8 cellular contexts compared by ENCODE assay signal in the genomic region with DNA sequence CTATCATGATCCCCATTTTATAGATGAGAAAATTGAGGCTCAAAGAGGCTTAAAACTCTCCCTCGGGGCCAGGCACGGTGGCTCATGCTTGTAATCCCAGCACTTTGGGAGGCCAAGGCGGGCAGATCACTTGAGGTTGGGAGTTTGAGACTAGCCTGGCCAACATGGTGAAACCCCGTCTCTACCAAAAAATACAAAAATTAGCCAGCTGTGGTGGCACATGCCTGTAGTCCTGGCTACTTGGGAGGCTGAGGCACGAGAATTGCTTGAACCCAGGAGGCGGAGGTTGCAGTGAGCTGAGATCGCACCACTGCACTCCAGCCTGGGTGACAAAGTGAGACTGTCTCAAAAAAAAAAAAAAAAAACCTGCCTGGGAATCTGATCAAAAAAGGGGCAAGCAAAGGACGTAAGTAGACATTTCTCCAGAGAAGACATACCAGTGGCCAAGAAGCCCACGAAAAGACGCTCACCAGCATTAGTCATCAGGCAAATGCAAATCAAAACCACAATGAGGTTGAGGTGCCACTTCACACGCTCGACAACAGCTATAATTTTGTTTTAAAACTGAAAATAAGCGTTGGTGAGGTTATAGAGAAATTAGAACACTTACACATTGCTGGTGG.
A peak's percentile ranks its signal among the peaks of the same experiment; 100 is the strongest.
DNase-seq lines count a peak whose midpoint lies in the region; ATAC-seq and TF ChIP-seq lines count a peak whose summit lies in the region.
"Not testable (repeated sequence)": the region's sequence is repeated elsewhere in the genome, so short reads cannot be mapped to it uniquely, and the experiment has no call there.

No MANE protein-coding gene starts in this region.

- TF ChIP-seq CTCF in MCF 10A (IDR thresholded peaks at IDR 0.05; ENCODE audit: unreplicated experiment), result not testable (repeated sequence)

- not testable (repeated sequence) for H3K9me3 Mint-ChIP-seq in T-helper 2 cell treated with Interferon-gamma antibody and Interleukin-4, amounts not matched to agents 5 μg/mL and 100 μg/mL, for 36 hours
- peaks cover 11% of the 10 kb centered on the region for H3K9me3 Mint-ChIP-seq in MCF 10A (ENCODE audit: unreplicated experiment)

- POLR2A ChIA-PET in MCF 10A (lab: Yijun Ruan, JAX), result interaction anchor here (0.6 to 1.4 kb wide), 3 partner anchors 9 to 169 kb away, joined by 3 to 4 read pairs (median 3); no protein-coding TSS in a partner anchor

- peak; percentile 67 for DNase-seq in CD1c-positive myeloid dendritic cell (ENCODE audit: extremely low spot score)
- peak; percentile 70 for DNase-seq in LHCN-M2 (ENCODE audit: low read depth)
- DNase-seq in T-helper 2 cell treated with Interferon-gamma antibody and Interleukin-4, amounts not matched to agents 5 μg/mL and 100 μg/mL, for 36 hours (ENCODE audit: low spot score), result peak; percentile 81
- DNase-seq in activated T-cell treated with anti-CD3 and anti-CD28 coated beads for 48 hours (ENCODE audit: low read depth), result peak; percentile 52
- peak; percentile 68 for DNase-seq in MCF 10A (ENCODE audit: unreplicated experiment)
- peak; percentile 55 for DNase-seq in myocyte (ENCODE audit: low read depth)
- DNase-seq in stimulated activated CD8-positive, alpha-beta memory T cell treated with anti-CD3 and anti-CD28 coated beads, Interleukin-15, amount 100 ng/mL, for 1 hour (ENCODE audit: low read depth), result peak; percentile 35

- BruUV-seq in MCF 10A (replicated peaks; lab: Mats Ljungman, UMichigan), result not testable (repeated sequence)

- not testable (repeated sequence) for H3K27me3 Mint-ChIP-seq in T-helper 2 cell treated with Interferon-gamma antibody and Interleukin-4, amounts not matched to agents 5 μg/mL and 100 μg/mL, for 36 hours (ENCODE audit: low read depth); MCF 10A (ENCODE audit: insufficient read depth, unreplicated experiment)

- peak overlapping the region; percentile 44 for H3K4me3 Mint-ChIP-seq in T-helper 2 cell treated with Interferon-gamma antibody and Interleukin-4, amounts not matched to agents 5 μg/mL and 100 μg/mL, for 36 hours
- H3K4me3 Mint-ChIP-seq in MCF 10A (ENCODE audit: unreplicated experiment), result not testable (repeated sequence)

- intact Hi-C loops in MCF 10A (cut with micrococcal nuclease), result not testable (repeated sequence)

- H3K36me3 Mint-ChIP-seq in T-helper 2 cell treated with Interferon-gamma antibody and Interleukin-4, amounts not matched to agents 5 μg/mL and 100 μg/mL, for 36 hours (ENCODE audit: low read depth); MCF 10A (ENCODE audit: insufficient read depth, unreplicated experiment): not testable (repeated sequence)

- peaks cover 37% of the 10 kb centered on the region for H3K4me1 Mint-ChIP-seq in T-helper 2 cell treated with Interferon-gamma antibody and Interleukin-4, amounts not matched to agents 5 μg/mL and 100 μg/mL, for 36 hours (ENCODE audit: low read depth)
- H3K4me1 Mint-ChIP-seq in MCF 10A (ENCODE audit: insufficient read depth, unreplicated experiment), result not testable (repeated sequence)

- CTCF ChIA-PET in MCF 10A (lab: Yijun Ruan, JAX), result not testable (repeated sequence)

- ATAC-seq in GM21423 (IDR thresholded peaks at IDR 0.05; ENCODE audit: unreplicated experiment), result peak; percentile 66

- peak overlapping the region; percentile 87 for H3K27ac Mint-ChIP-seq in T-helper 2 cell treated with Interferon-gamma antibody and Interleukin-4, amounts not matched to agents 5 μg/mL and 100 μg/mL, for 36 hours
- not testable (repeated sequence) for H3K27ac Mint-ChIP-seq in MCF 10A (ENCODE audit: low read depth, unreplicated experiment)

Comparison
In these comparisons a context has a peak if more than half of its experiments do, and no peak if none do; other contexts are left out.
1. Peak in every context shown above with its lines: DNase-seq and ATAC-seq.